In genomic region chr16:79599256-79599836, GRCh38 we compare ENCODE assay signal across 8 cellular contexts. TPM values are rescaled to one million over a fixed set of nuclear protein-coding genes. Genes with fewer than 3 reads are reported as not detected.
A peak's percentile ranks its signal among the peaks of the same experiment; 100 is the strongest.
DNase-seq lines count a peak whose midpoint lies in the region; ATAC-seq, FAIRE-seq and TF ChIP-seq lines count a peak whose summit lies in the region.

No MANE protein-coding gene starts in this region.

- H3K4me2 ChIP-seq in astrocyte (ENCODE audit: low read length) = peak overlapping the region; percentile 99
- H3K4me2 ChIP-seq in smooth muscle cell = peak overlapping the region; percentile 94
- H3K4me2 ChIP-seq in PC-9 = no peak overlapping the region

- 2% methylated on average over 52 of the region's 79 CpGs for WGBS in smooth muscle cell (ENCODE audit: low lambda C conversion rate)

- H3K36me3 ChIP-seq in ACC112 (ENCODE audit: insufficient read depth, low read length) (no peaks in the 10 kb centered on the region), astrocyte (ENCODE audit: insufficient read depth, low read length) (no peaks in the 10 kb centered on the region), smooth muscle cell (ENCODE audit: low read depth) (no peaks in the 10 kb centered on the region), PC-9 (ENCODE audit: low read depth) (no peaks in the 10 kb centered on the region)

- TF ChIP-seq CTCF in astrocyte (IDR thresholded peaks at IDR 0.05; ENCODE audit: insufficient read depth, low read depth, low read length) (no peak), smooth muscle cell (IDR thresholded peaks at IDR 0.05; ENCODE audit: borderline replicate concordance, insufficient read depth, poor library complexity, severe bottlenecking) (no peak), PC-9 (conservative IDR thresholded peaks at IDR 0.05) (no peak)

- H3K4me1 Mint-ChIP-seq in astrocyte (ENCODE audit: low read depth, unreplicated experiment) = peaks cover 27% of the 10 kb centered on the region

- H3K79me2 ChIP-seq in ACC112 (ENCODE audit: control insufficient read depth, insufficient read depth, low read length, unreplicated experiment) (no peaks in the 10 kb centered on the region), astrocyte (ENCODE audit: insufficient read depth, low read length) (peaks cover 11% of the 10 kb centered on the region), smooth muscle cell (ENCODE audit: low read depth) (peaks cover 45% of the 10 kb centered on the region), PC-9 (ENCODE audit: low read depth) (no peaks in the 10 kb centered on the region)

- peak overlapping the region; percentile 14 for H2AFZ ChIP-seq in ACC112 (ENCODE audit: low read length, unreplicated experiment)
- peak overlapping the region; percentile 72 for H2AFZ ChIP-seq in astrocyte (ENCODE audit: low read depth, low read length)
- H2AFZ ChIP-seq in smooth muscle cell (ENCODE audit: low read depth) = no peak overlapping the region
- H2AFZ ChIP-seq in PC-9 = no peak overlapping the region

- peak overlapping the region; percentile 93 for H3K4me3 Mint-ChIP-seq in astrocyte (ENCODE audit: unreplicated experiment)

- H3K9me3 ChIP-seq in astrocyte (ENCODE audit: insufficient read depth, low read depth, low read length) (no peaks in the 10 kb centered on the region), iPS-18c (ENCODE audit: control insufficient read depth, insufficient read depth, low read length) (peaks cover 2% of the 10 kb centered on the region), smooth muscle cell (replicated peaks; ENCODE audit: low read depth) (no peaks in the 10 kb centered on the region), PC-9 (ENCODE audit: insufficient read depth, low read depth) (no peaks in the 10 kb centered on the region; the same call in 1 of the 2 replicates)

- H3K36me3 Mint-ChIP-seq in astrocyte (ENCODE audit: low read depth, unreplicated experiment) = peaks cover 1% of the 10 kb centered on the region

- H3K9ac ChIP-seq in astrocyte (ENCODE audit: low read length) (peak overlapping the region; percentile 70), smooth muscle cell (ENCODE audit: low read depth) (peak overlapping the region; percentile 31)

- CTCF ChIA-PET in PC-9 (lab: Charles Lee) = no interaction called here

- H3F3A ChIP-seq in smooth muscle cell (ENCODE audit: low read depth) = peaks cover 15% of the 10 kb centered on the region
- H3F3A ChIP-seq in PC-9 (ENCODE audit: insufficient read depth, low read depth) = no peaks in the 10 kb centered on the region

- BruUV-seq in PC-9 (replicated peaks; lab: Mats Ljungman, UMichigan) = no TSS peak

- ATAC-seq in HG02973 (IDR thresholded peaks at IDR 0.05; ENCODE audit: unreplicated experiment) = no peak

- no peak for FAIRE-seq in astrocyte (lab: Jason Lieb, UNC)

- H3K27ac ChIP-seq in ACC112 (ENCODE audit: low read depth, low read length) (no peak overlapping the region), astrocyte (ENCODE audit: low read depth, low read length) (no peak overlapping the region), smooth muscle cell (ENCODE audit: low read depth) (peak overlapping the region; percentile 84), PC-9 (no peak overlapping the region)

- intact Hi-C loops in posterior vena cava (cut with DNase I) = no loop called here
- intact Hi-C loops in PC-9 (cut with micrococcal nuclease; ENCODE audit: unreplicated experiment) = no loop called here

- POLR2A ChIA-PET in PC-9 (lab: Charles Lee; ENCODE audit: unreplicated experiment) = no interaction called here

- H3K27me3 Mint-ChIP-seq in astrocyte (ENCODE audit: low read depth, unreplicated experiment) = no peaks in the 10 kb centered on the region

- H3K27me3 ChIP-seq in ACC112 (ENCODE audit: insufficient read depth, low read length) (peaks cover 56% of the 10 kb centered on the region), astrocyte (ENCODE audit: insufficient read depth, low read length) (no peaks in the 10 kb centered on the region), smooth muscle cell (ENCODE audit: low read depth) (no peaks in the 10 kb centered on the region), PC-9 (ENCODE audit: insufficient read depth, low read depth) (peaks cover 11% of the 10 kb centered on the region)

- peaks cover 3% of the 10 kb centered on the region for H3K4me1 ChIP-seq in ACC112 (ENCODE audit: control insufficient read depth, insufficient read depth, low read length, unreplicated experiment)
- H3K4me1 ChIP-seq in astrocyte (ENCODE audit: insufficient read depth, low read length) = peaks cover 6% of the 10 kb centered on the region
- peaks cover 40% of the 10 kb centered on the region for H3K4me1 ChIP-seq in smooth muscle cell (ENCODE audit: low read depth)
- H3K4me1 ChIP-seq in PC-9 (replicated peaks; ENCODE audit: insufficient read depth) = no peaks in the 10 kb centered on the region

- H4K20me1 ChIP-seq in astrocyte (ENCODE audit: insufficient read depth, low read length) (no peaks in the 10 kb centered on the region), smooth muscle cell (ENCODE audit: low read depth) (peaks cover 49% of the 10 kb centered on the region), PC-9 (ENCODE audit: insufficient read depth) (no peaks in the 10 kb centered on the region)

- DNase-seq in LHCN-M2 (ENCODE audit: low read depth) (peak; percentile 13), astrocyte (ENCODE audit: low read depth) (peak; percentile 11), smooth muscle cell (lab: John Stamatoyannopoulos, UW; ENCODE audit: unreplicated experiment) (no peak), posterior vena cava (ENCODE audit: low spot score) (no peak), PC-9 (no peak)

- H3K27ac Mint-ChIP-seq in astrocyte (ENCODE audit: unreplicated experiment) = peak overlapping the region; percentile 69

- H3K9me3 Mint-ChIP-seq in astrocyte (ENCODE audit: unreplicated experiment) = no peaks in the 10 kb centered on the region

- H3K9me2 ChIP-seq in PC-9 (ENCODE audit: insufficient read depth) = no peaks in the 10 kb centered on the region

- peak overlapping the region; percentile 53; the same call in 1 of the 2 replicates for H3K4me3 ChIP-seq in ACC112 (ENCODE audit: low read depth, low read length)
- H3K4me3 ChIP-seq in astrocyte (ENCODE audit: insufficient read depth, low read depth, low read length) = peak overlapping the region; percentile 60
- H3K4me3 ChIP-seq in iPS-18c (ENCODE audit: insufficient read depth, low read depth, low read length) = peak overlapping the region; percentile 73
- peak overlapping the region; percentile 83 for H3K4me3 ChIP-seq in smooth muscle cell
- no peak overlapping the region for H3K4me3 ChIP-seq in PC-9

RNA-seq across cellular contexts. Expression of gene MAF, which starts 1.2 kb away (rescaled TPM):
- total RNA-seq in LHCN-M2 (2014; rRNA removed) (2.4 and 2.6 TPM in 2 replicates), astrocyte (19.3 and 21.8 TPM in 2 replicates), smooth muscle cell (40.6 and 54.9 TPM in 2 replicates), posterior vena cava (10 to 100 TPM; 39.1 to 54.6 TPM), PC-9 (2021) (not detected in 2 replicates)
- polyA plus RNA-seq in LHCN-M2 (2012) = 2.8 TPM
- 19.1 and 22.2 TPM in 2 replicates for polyA plus RNA-seq in smooth muscle cell

Comparison
In these comparisons a context has a peak if more than half of its experiments do, and no peak if none do; other contexts are left out.
1. H2AFZ ChIP-seq: peak in ACC112 (single experiment) and astrocyte (single experiment); none in smooth muscle cell (single experiment) and PC-9 (single experiment).
2. DNase-seq: peak in LHCN-M2 (single experiment) and astrocyte (single experiment); none in smooth muscle cell (single experiment), posterior vena cava (single experiment) and PC-9 (0 of 2).